In genomic region chr1:38225745-38226144, GRCh38 we compare ENCODE assay signal across 25 cellular contexts.
"Had no signal": no experiment of that assay in that cellular context is flagged by ENCODE, and none has a peak within 500 bp of the region (broad histone marks: within the 10 kb centered on the region; RNA-seq: fewer than 3 reads in every experiment).

No MANE protein-coding gene starts in this region.

- H3K4me2 ChIP-seq: hepatocyte had no signal

- H3K79me2 ChIP-seq: hepatocyte had no signal

- DNase-seq: dermis blood vessel endothelial cell; dorsolateral prefrontal cortex; effector CD4-positive, alpha-beta T cell; effector memory CD4-positive, alpha-beta T cell; esophagus squamous epithelium; foreskin fibroblast; foreskin melanocyte; gastrocnemius medialis; heart left ventricle; hypothalamus; immature natural killer cell; islet precursor cell; kidney; kidney glomerular epithelial cell; left lung; left ventricle myocardium superior; lower lobe of right lung; mesenchymal stem cell; midbrain; naive thymus-derived CD4-positive, alpha-beta T cell had no signal

- H3K4me1 ChIP-seq: esophagus squamous epithelium, gastrocnemius medialis, heart left ventricle, left lung, lower lobe of right lung had no signal

- H3K36me3 ChIP-seq: esophagus squamous epithelium, gastrocnemius medialis, heart left ventricle, left lung, lower lobe of right lung had no signal

- ATAC-seq: esophagus mucosa; gastrocnemius medialis; heart left ventricle; left lung; left ventricle myocardium superior; lower lobe of right lung; naive thymus-derived CD4-positive, alpha-beta T cell had no signal

- H3K4me3 ChIP-seq: coronary artery, dorsolateral prefrontal cortex, esophagus squamous epithelium, gastrocnemius medialis, heart left ventricle, hepatocyte, left lung, lower lobe of right lung had no signal

- H3K9me3 ChIP-seq: esophagus squamous epithelium, gastrocnemius medialis, heart left ventricle, left lung, lower lobe of right lung had no signal

- H3K27me3 ChIP-seq: hepatocyte had no signal

- H2AFZ ChIP-seq: hepatocyte had no signal

- H3K27ac ChIP-seq: coronary artery, dorsolateral prefrontal cortex, epithelial cell of prostate, esophagus squamous epithelium, gastrocnemius medialis, heart left ventricle, hepatocyte, left lung, lower lobe of right lung had no signal

- FAIRE-seq: colon, kidney had no signal
